In the genomic region with DNA sequence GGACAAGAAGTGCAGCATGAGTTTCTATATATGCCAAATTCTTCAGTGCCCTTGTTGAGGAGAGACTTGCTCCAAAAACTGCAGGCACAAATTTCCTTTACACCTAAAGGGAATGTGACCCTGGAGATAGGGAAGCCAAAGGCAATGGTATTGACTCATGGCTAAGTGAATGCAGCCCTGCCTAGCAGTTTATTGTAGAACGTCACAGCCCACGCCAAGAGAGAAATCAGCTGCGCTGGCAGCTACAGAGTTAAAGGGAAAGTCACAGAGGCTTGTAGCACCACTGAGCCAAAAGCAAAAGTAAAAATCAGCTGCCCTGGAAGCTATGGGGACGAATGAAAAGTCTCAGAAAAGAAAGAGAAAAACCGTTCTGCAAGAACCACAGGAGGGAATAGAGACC, we compare ENCODE assay signal across 29 cellular contexts.
"Had no signal": no experiment of that assay in that cellular context is flagged by ENCODE, and none has a peak within 500 bp of the region (broad histone marks: within the 10 kb centered on the region; RNA-seq: fewer than 3 reads in every experiment).

No MANE protein-coding gene starts in this region.

- H3K27ac Mint-ChIP-seq: activated CD8-positive, alpha-beta T cell treated with anti-CD3 and anti-CD28 coated beads, Interleukin-2, amount 10 ng/mL, durations not matched to agents 7 days and 5 days; activated naive CD4-positive, alpha-beta T cell treated with anti-CD3 and anti-CD28 coated beads, Interleukin-2, amount 50 U/mL, for 24 hours had no signal

- H3K4me1 ChIP-seq: body of pancreas, SJCRH30 had no signal

- H3K9me3 ChIP-seq: body of pancreas, breast epithelium, SJCRH30 had no signal

- H3K27me3 Mint-ChIP-seq: activated CD4-positive, alpha-beta T cell treated with anti-CD3 and anti-CD28 coated beads, Interleukin-2, amount 10 ng/mL, durations not matched to agents 24 days and 14 days; activated naive CD4-positive, alpha-beta T cell treated with anti-CD3 and anti-CD28 coated beads, Interleukin-2, amount 50 U/mL, for 24 hours; activated naive CD8-positive, alpha-beta T cell treated with anti-CD3 and anti-CD28 coated beads, Interleukin-2, amount 10 ng/mL, durations not matched to agents 7 days and 5 days; activated T-cell treated with anti-CD3 and anti-CD28 coated beads, Interleukin-2, amount 50 U/mL, for 24 hours had no signal

- H3K27ac ChIP-seq: body of pancreas, breast epithelium, SJCRH30, SK-N-MC had no signal

- H3K27me3 ChIP-seq: body of pancreas, breast epithelium, SJCRH30 had no signal

- H3K36me3 ChIP-seq: breast epithelium had no signal

- H3K4me3 Mint-ChIP-seq: activated CD4-positive, alpha-beta T cell treated with anti-CD3 and anti-CD28 coated beads, Interleukin-2, amount 10 ng/mL, durations not matched to agents 24 days and 14 days; activated CD8-positive, alpha-beta T cell treated with anti-CD3 and anti-CD28 coated beads, Interleukin-2, amount 10 ng/mL, durations not matched to agents 7 days and 5 days; activated naive CD4-positive, alpha-beta T cell treated with anti-CD3 and anti-CD28 coated beads, Interleukin-2, amount 50 U/mL, for 24 hours; activated naive CD8-positive, alpha-beta T cell treated with anti-CD3 and anti-CD28 coated beads, Interleukin-2, amount 10 ng/mL, durations not matched to agents 7 days and 5 days; activated T-cell treated with anti-CD3 and anti-CD28 coated beads, Interleukin-2, amount 50 U/mL, for 24 hours; T-helper 2 cell treated with Interferon-gamma antibody and Interleukin-4, amounts not matched to agents 5 μg/mL and 100 μg/mL, for 36 hours had no signal

- DNase-seq: activated CD4-positive, alpha-beta T cell treated with anti-CD3 and anti-CD28 coated beads, Interleukin-2, amount 10 ng/mL, durations not matched to agents 24 days and 14 days; activated CD4-positive, alpha-beta T cell treated with anti-CD3 and anti-CD28 coated beads, Interleukin-2, amount 50 U/mL, for 48 hours; activated CD8-positive, alpha-beta T cell treated with anti-CD3 and anti-CD28 coated beads, Interleukin-2, amount 10 ng/mL, durations not matched to agents 7 days and 5 days; activated gamma-delta T cell; activated naive CD4-positive, alpha-beta T cell treated with Interleukin-2 at 50 U/mL for 16 hours; activated naive CD8-positive, alpha-beta T cell treated with anti-CD3 and anti-CD28 coated beads, Interleukin-2, amount 10 ng/mL, durations not matched to agents 7 days and 5 days; activated T-cell treated with anti-CD3 and anti-CD28 coated beads, Interleukin-2, amount 50 U/mL, for 24 hours; amygdala; Karpas-422; KBM-7; NCI-H1105; NCI-H1417 treated with DMSO at 0.1 percent for 48 hours; NCI-H187 treated with DMSO at 0.1 percent for 48 hours; NCI-H2081; NCI-H2171 treated with DMSO at 0.1 percent for 48 hours; NCI-H226; NCI-H446 treated with DMSO at 0.1 percent for 48 hours; NCI-H524; NCI-H69; NCI-H82; SHP77; SJCRH30 had no signal

- H3K9me3 Mint-ChIP-seq: activated CD4-positive, alpha-beta T cell treated with anti-CD3 and anti-CD28 coated beads, Interleukin-2, amount 10 ng/mL, durations not matched to agents 24 days and 14 days; activated naive CD4-positive, alpha-beta T cell treated with anti-CD3 and anti-CD28 coated beads, Interleukin-2, amount 50 U/mL, for 24 hours; activated naive CD8-positive, alpha-beta T cell treated with anti-CD3 and anti-CD28 coated beads, Interleukin-2, amount 10 ng/mL, durations not matched to agents 7 days and 5 days; activated T-cell treated with anti-CD3 and anti-CD28 coated beads, Interleukin-2, amount 50 U/mL, for 24 hours; activated T-helper 2 cell treated with anti-CD3 and anti-CD28 coated beads, Interferon-gamma antibody, Interleukin-2, Interleukin-4, amounts not matched to agents 10 μg/mL and 5 μg/mL and 100 μg/mL, durations not matched to agents 14 hours and 24 hours and 36 hours; T-helper 2 cell treated with Interferon-gamma antibody and Interleukin-4, amounts not matched to agents 5 μg/mL and 100 μg/mL, for 36 hours had no signal

- H3K4me3 ChIP-seq: body of pancreas, breast epithelium, SJCRH30, SK-N-MC had no signal

- ATAC-seq: activated CD8-positive, alpha-beta T cell treated with anti-CD3 and anti-CD28 coated beads, Interleukin-2, amount 10 ng/mL, durations not matched to agents 7 days and 5 days; body of pancreas; Panc1 had no signal
